14 cellular contexts compared by ENCODE assay signal in genomic region chr5:137833463-137833862, GRCh38. TPM values are rescaled to one million over a fixed set of nuclear protein-coding genes. Genes with fewer than 3 reads are reported as not detected.
DNase-seq lines count a peak whose midpoint lies in the region; ATAC-seq, FAIRE-seq and TF ChIP-seq lines count a peak whose summit lies in the region.
"Had no signal": no experiment of that assay in that cellular context is flagged by ENCODE, and none has a peak within 500 bp of the region (broad histone marks: within the 10 kb centered on the region; RNA-seq: fewer than 3 reads in every experiment).

No MANE protein-coding gene starts in this region.

- TF ChIP-seq CTCF in BJ (IDR thresholded peaks at IDR 0.05; ENCODE audit: insufficient read depth, low read depth, low read length) (no peak), astrocyte (IDR thresholded peaks at IDR 0.05; ENCODE audit: insufficient read depth, low read depth, low read length) (no peak)

- no peak for FAIRE-seq in astrocyte (lab: Jason Lieb, UNC)
- FAIRE-seq: islet of Langerhans had no signal

- no peaks in the 10 kb centered on the region for H3K27me3 Mint-ChIP-seq in astrocyte (ENCODE audit: low read depth, unreplicated experiment)

- intact Hi-C loops in left colon (cut with DNase I, micrococcal nuclease) = no loop called here

- H3K27me3 ChIP-seq in BJ (ENCODE audit: control insufficient read depth, insufficient read depth, low read length) (no peaks in the 10 kb centered on the region), astrocyte (ENCODE audit: insufficient read depth, low read length) (no peaks in the 10 kb centered on the region)
- H3K27me3 ChIP-seq: body of pancreas had no signal

- H3K4me3 Mint-ChIP-seq in astrocyte (ENCODE audit: unreplicated experiment) = no peak overlapping the region

- H3K4me2 ChIP-seq in astrocyte (ENCODE audit: low read length) = peak overlapping the region; percentile 7

- H3K36me3 Mint-ChIP-seq in astrocyte (ENCODE audit: low read depth, unreplicated experiment) = no peaks in the 10 kb centered on the region

- peaks cover 19% of the 10 kb centered on the region for H3K4me1 ChIP-seq in astrocyte (ENCODE audit: insufficient read depth, low read length)

- H3K9me3 ChIP-seq in astrocyte (ENCODE audit: insufficient read depth, low read depth, low read length) = no peaks in the 10 kb centered on the region
- H3K9me3 ChIP-seq: body of pancreas had no signal

- H3K9ac ChIP-seq in astrocyte (ENCODE audit: low read length) = no peak overlapping the region

- no peaks in the 10 kb centered on the region for H4K20me1 ChIP-seq in astrocyte (ENCODE audit: insufficient read depth, low read length)

- peak overlapping the region; percentile 18 for H3K27ac ChIP-seq in astrocyte (ENCODE audit: low read depth, low read length)
- H3K27ac ChIP-seq: body of pancreas had no signal

- CTCF ChIA-PET in BJ (lab: Yijun Ruan, JAX) = interaction anchor here (0.6 to 1.7 kb wide), 3 partner anchors 8 to 207 kb away, joined by 3 to 4 read pairs (median 3); no protein-coding TSS in a partner anchor

- H2AFZ ChIP-seq in astrocyte (ENCODE audit: low read depth, low read length) = no peak overlapping the region

- H3K27ac Mint-ChIP-seq in astrocyte (ENCODE audit: unreplicated experiment) = no peak overlapping the region

- no peaks in the 10 kb centered on the region for H3K79me2 ChIP-seq in astrocyte (ENCODE audit: insufficient read depth, low read length)

- DNase-seq in BJ (ENCODE audit: low read depth) (peak; percentile 53), HT-29 (ENCODE audit: low spot score) (peak; percentile 82), astrocyte (ENCODE audit: low read depth) (peak; percentile 96), left colon (no peak), OCI-M2 (lab: John Stamatoyannopoulos, UW; ENCODE audit: unreplicated experiment) (no peak), T-helper 9 cell (no peak), NCI-H1048 (lab: John Stamatoyannopoulos, UW) (no peak)
- DNase-seq: activated CD4-positive, alpha-beta T cell treated with anti-CD3 and anti-CD28 coated beads, Interleukin-2, amount 50 U/mL, for 1 hour; COR-L47; NCI-H2227 treated with DMSO at 0.1 percent for 48 hours had no signal

- peak; percentile 56 for ATAC-seq in left colon
- ATAC-seq in HG02610 (IDR thresholded peaks at IDR 0.05; ENCODE audit: unreplicated experiment) = no peak
- ATAC-seq: body of pancreas had no signal

- H3K9me3 Mint-ChIP-seq in astrocyte (ENCODE audit: unreplicated experiment) = no peaks in the 10 kb centered on the region

- H3K4me3 ChIP-seq in BJ (ENCODE audit: low read depth, low read length) (no peak overlapping the region), astrocyte (ENCODE audit: insufficient read depth, low read depth, low read length) (no peak overlapping the region)
- H3K4me3 ChIP-seq: body of pancreas had no signal

- POLR2A ChIA-PET in BJ (lab: Charles Lee) = no interaction called here

- peaks cover 24% of the 10 kb centered on the region for H3K4me1 Mint-ChIP-seq in astrocyte (ENCODE audit: low read depth, unreplicated experiment)

- H3K36me3 ChIP-seq in BJ (ENCODE audit: control insufficient read depth, insufficient read depth, low read length) = no peaks in the 10 kb centered on the region
- no peaks in the 10 kb centered on the region for H3K36me3 ChIP-seq in astrocyte (ENCODE audit: insufficient read depth, low read length)

RNA-seq across cellular contexts. Expression of gene MYOT, which starts 34.2 kb away (rescaled TPM):
- polyA plus RNA-seq in BJ (2011; rRNA removed) = not detected in 2 replicates
- polyA minus RNA-seq in BJ (2011; rRNA and poly(A)+ RNA removed) = not detected in 2 replicates
- 0.10 TPM in 1 of 2 replicates, not detected in the other for total RNA-seq in HT-29 (2014; rRNA removed; shearing (Covaris generic))
- total RNA-seq in astrocyte = not detected in 2 replicates
- total RNA-seq in left colon = 1 to 10 TPM; 2.9 to 3.2 TPM

RNA-seq across cellular contexts. Expression of gene PKD2L2, which starts 55.8 kb away (rescaled TPM):
- polyA plus RNA-seq in BJ (2011; rRNA removed) = 0.02 TPM in 1 of 2 replicates, not detected in the other
- not detected in 2 replicates for polyA minus RNA-seq in BJ (2011; rRNA and poly(A)+ RNA removed)
- not detected in 2 replicates for total RNA-seq in HT-29 (2014; rRNA removed; shearing (Covaris generic))
- not detected in 2 replicates for total RNA-seq in astrocyte
- not detected for total RNA-seq in left colon
- total RNA-seq: body of pancreas, ureter had no signal

Comparison
In these comparisons a context has a peak if more than half of its experiments do, and no peak if none do; other contexts are left out.
1. DNase-seq: peak in BJ (single experiment), HT-29 (single experiment) and astrocyte (single experiment); none in left colon (0 of 2), OCI-M2 (single experiment), T-helper 9 cell (single experiment) and NCI-H1048 (single experiment).